In the genomic region with DNA sequence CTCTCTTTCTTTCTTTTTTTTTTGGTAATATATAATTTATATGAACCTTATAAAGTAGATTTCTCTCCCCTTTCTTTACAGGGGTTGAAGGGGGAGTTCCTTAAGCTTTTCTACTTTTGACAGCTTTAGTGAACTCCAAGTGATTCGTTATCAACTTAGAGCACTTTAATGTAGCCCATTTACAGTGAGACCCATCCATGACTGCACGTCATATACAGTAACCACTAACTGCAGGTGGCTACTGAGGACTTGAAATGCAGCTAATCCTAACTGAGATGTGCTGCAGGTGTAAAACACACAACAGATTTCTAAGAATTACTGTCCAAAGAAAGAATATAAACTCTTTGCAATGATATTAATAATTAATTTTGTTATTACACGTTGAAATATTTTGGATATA, we compare ENCODE assay signal across 1 cellular context.
A peak's percentile ranks its signal among the peaks of the same experiment; 100 is the strongest.
TF ChIP-seq lines count a peak whose summit lies in the region.

No MANE protein-coding gene starts in this region.

TF ChIP-seq in A549, 52 proteins besides CTCF, POLR2A, EP300 and RAD21:
- TF ChIP-seq HEYL (CRISPR knock-in tag; IDR thresholded peaks at IDR 0.05) (no peak), PHF8 (IDR thresholded peaks at IDR 0.05; ENCODE audit: borderline replicate concordance, low read depth) (0 out of 2 replicates have a peak, but pooled peaks have one; percentile 17)
- TF ChIP-seq, protein P1, sequence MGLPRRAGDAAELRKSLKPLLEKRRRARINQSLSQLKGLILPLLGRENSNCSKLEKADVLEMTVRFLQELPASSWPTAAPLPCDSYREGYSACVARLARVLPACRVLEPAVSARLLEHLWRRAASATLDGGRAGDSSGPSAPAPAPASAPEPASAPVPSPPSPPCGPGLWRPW (IDR thresholded peaks at IDR 0.05): no peak
